14 cellular contexts compared by ENCODE assay signal in genomic region chr3:127083778-127084355, GRCh38.
"Had no signal": no experiment of that assay in that cellular context is flagged by ENCODE, and none has a peak within 500 bp of the region (broad histone marks: within the 10 kb centered on the region; RNA-seq: fewer than 3 reads in every experiment).

No MANE protein-coding gene starts in this region.

- H3K4me1 Mint-ChIP-seq: activated CD8-positive, alpha-beta memory T cell treated with anti-CD3 and anti-CD28 coated beads, Interleukin-2, amount 10 ng/mL, durations not matched to agents 7 days and 5 days; activated naive CD4-positive, alpha-beta T cell treated with anti-CD3 and anti-CD28 coated beads, Interleukin-2, amount 50 U/mL, for 24 hours; immature natural killer cell; natural killer cell had no signal

- H3K4me3 ChIP-seq: thyroid gland, uterus had no signal

- H3K27me3 ChIP-seq: thyroid gland, uterus had no signal

- H3K36me3 Mint-ChIP-seq: activated CD8-positive, alpha-beta memory T cell treated with anti-CD3 and anti-CD28 coated beads, Interleukin-2, amount 10 ng/mL, durations not matched to agents 7 days and 5 days; activated naive CD4-positive, alpha-beta T cell treated with anti-CD3 and anti-CD28 coated beads, Interleukin-2, amount 50 U/mL, for 24 hours; brain; immature natural killer cell; natural killer cell had no signal

- H3K36me3 ChIP-seq: thyroid gland, uterus had no signal

- DNase-seq: activated CD4-positive, alpha-beta T cell treated with anti-CD3 and anti-CD28 coated beads for 1 hour; activated CD4-positive, alpha-beta T cell treated with anti-CD3 and anti-CD28 coated beads, Interleukin-2, amount 50 U/mL, for 48 hours; activated CD8-positive, alpha-beta memory T cell treated with anti-CD3 and anti-CD28 coated beads, Interleukin-2, amount 10 ng/mL, durations not matched to agents 7 days and 5 days; activated effector memory CD4-positive, alpha-beta T cell treated with Interleukin-2 at 50 U/mL for 16 hours; activated T-cell treated with anti-CD3 and anti-CD28 coated beads, Interleukin-2, amount 50 U/mL, for 24 hours; amniotic stem cell; cerebellar nuclear complex; immature natural killer cell; natural killer cell; stimulated activated CD4-positive, alpha-beta T cell treated with anti-CD3 and anti-CD28 coated beads, Interleukin-4, amount 100 ng/mL, for 4 hours; thyroid gland; uterus had no signal

- H3K4me1 ChIP-seq: thyroid gland, uterus had no signal

- H3K9me3 ChIP-seq: thyroid gland, uterus had no signal

- ATAC-seq: activated CD8-positive, alpha-beta memory T cell treated with anti-CD3 and anti-CD28 coated beads, Interleukin-2, amount 10 ng/mL, durations not matched to agents 7 days and 5 days; natural killer cell had no signal

- H3K4me3 Mint-ChIP-seq: activated CD8-positive, alpha-beta memory T cell treated with anti-CD3 and anti-CD28 coated beads, Interleukin-2, amount 10 ng/mL, durations not matched to agents 7 days and 5 days; activated naive CD4-positive, alpha-beta T cell treated with anti-CD3 and anti-CD28 coated beads, Interleukin-2, amount 50 U/mL, for 24 hours; activated T-cell treated with anti-CD3 and anti-CD28 coated beads, Interleukin-2, amount 50 U/mL, for 24 hours; brain; immature natural killer cell; natural killer cell had no signal

- H3K27ac Mint-ChIP-seq: activated CD8-positive, alpha-beta memory T cell treated with anti-CD3 and anti-CD28 coated beads, Interleukin-2, amount 10 ng/mL, durations not matched to agents 7 days and 5 days; activated naive CD4-positive, alpha-beta T cell treated with anti-CD3 and anti-CD28 coated beads, Interleukin-2, amount 50 U/mL, for 24 hours; activated T-cell treated with anti-CD3 and anti-CD28 coated beads, Interleukin-2, amount 50 U/mL, for 24 hours; immature natural killer cell; natural killer cell had no signal

- H3K9me3 Mint-ChIP-seq: activated naive CD4-positive, alpha-beta T cell treated with anti-CD3 and anti-CD28 coated beads, Interleukin-2, amount 50 U/mL, for 24 hours; activated T-cell treated with anti-CD3 and anti-CD28 coated beads, Interleukin-2, amount 50 U/mL, for 24 hours; immature natural killer cell; natural killer cell had no signal

- H3K27ac ChIP-seq: thyroid gland, uterus had no signal
